8 cellular contexts compared by ENCODE assay signal in the genomic region with DNA sequence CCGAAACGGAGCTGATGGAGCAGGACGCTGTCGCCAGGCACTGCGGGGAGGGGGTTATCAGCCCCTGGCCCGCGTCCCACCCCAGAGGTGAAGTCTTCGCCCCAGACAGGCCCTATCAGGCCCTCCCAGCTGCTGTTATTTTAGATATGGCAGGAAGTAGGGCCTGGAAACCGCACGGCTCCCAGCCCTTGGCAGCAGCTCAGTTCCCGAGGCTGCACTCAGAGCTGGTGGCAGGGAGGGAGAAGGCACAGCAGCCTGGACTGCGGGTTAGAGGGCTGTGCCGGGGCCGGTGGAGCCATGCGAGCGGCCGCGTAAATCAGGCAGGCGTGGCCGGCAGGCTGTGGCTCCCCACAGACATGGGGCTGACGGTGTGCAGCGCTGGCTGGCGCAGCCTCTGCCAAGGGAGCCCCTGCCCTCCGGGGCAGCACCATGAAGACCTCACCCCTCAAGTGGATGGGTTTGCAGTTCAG.
DNase-seq lines count a peak whose midpoint lies in the region; ATAC-seq and TF ChIP-seq lines count a peak whose summit lies in the region.

No MANE protein-coding gene starts in this region.

- H3K27me3 Mint-ChIP-seq in T-cell = no peaks in the 10 kb centered on the region
- peaks cover 28% of the 10 kb centered on the region for H3K27me3 Mint-ChIP-seq in endothelial cell (ENCODE audit: unreplicated experiment)

- no peak for TF ChIP-seq EP300 in upper lobe of left lung (IDR thresholded peaks at IDR 0.05)

- H3K9me3 Mint-ChIP-seq in T-cell (no peaks in the 10 kb centered on the region), endothelial cell (ENCODE audit: unreplicated experiment) (no peaks in the 10 kb centered on the region)

- no peaks in the 10 kb centered on the region for H3K27me3 ChIP-seq in upper lobe of left lung

- peaks cover 58 to 67% (median 58%) of the 10 kb centered on the region in 3 donors for H3K4me1 Mint-ChIP-seq in T-cell
- H3K4me1 Mint-ChIP-seq in endothelial cell (ENCODE audit: unreplicated experiment) = peaks cover 24% of the 10 kb centered on the region

- H3K4me3 Mint-ChIP-seq in T-cell (peak overlapping the region; percentile 64 to 77 (median 71)), endothelial cell (ENCODE audit: unreplicated experiment) (no peak overlapping the region)

- intact Hi-C loops in mucosa of descending colon (cut with DNase I, micrococcal nuclease) = no loop called here

- ATAC-seq in T-cell (replicated peaks in 1 of 4) (peak; percentile 63 to 65 (median 64)), mucosa of descending colon (peak; percentile 59), upper lobe of left lung (ENCODE audit: low FRiP score in 2 of 2) (peak; percentile 81 to 89), HG03520 (IDR thresholded peaks at IDR 0.05; ENCODE audit: unreplicated experiment) (no peak)

- H3K27ac Mint-ChIP-seq in T-cell = peak overlapping the region; percentile 85 to 89
- peak overlapping the region; percentile 90 for H3K27ac Mint-ChIP-seq in endothelial cell (ENCODE audit: unreplicated experiment)

- H3K27ac ChIP-seq in upper lobe of left lung = peak overlapping the region; percentile 81 to 93 (median 86)

- no peaks in the 10 kb centered on the region for H3K9me3 ChIP-seq in mucosa of descending colon
- H3K9me3 ChIP-seq in upper lobe of left lung = no peaks in the 10 kb centered on the region

- 20% methylated on average over 19 of the region's 24 CpGs; no CpG with 5 or more reads in 1 of the 2 donors for WGBS in upper lobe of left lung, 2 donors

- DNase-seq in NCI-H1417 (lab: John Stamatoyannopoulos, UW) (peak in 2 of 3 experiments; percentile 43 to 63), NCI-H1417 treated with DMSO at 0.1 percent for 48 hours (lab: John Stamatoyannopoulos, UW) (no peak), T-cell (peak in 18 of 34 experiments; percentile 11 to 54 (median 27)), endothelial cell (ENCODE audit: low spot score) (peak; percentile 70), mucosa of descending colon (peak in 2 of 3 donors; percentile 50 to 68), upper lobe of left lung (peak; percentile 41 to 87), COLO668 (lab: John Stamatoyannopoulos, UW; ENCODE audit: unreplicated experiment) (no peak)

- TF ChIP-seq POLR2A in upper lobe of left lung (IDR thresholded peaks at IDR 0.05) = no peak

- H3K4me1 ChIP-seq in mucosa of descending colon (ENCODE audit: low read depth) = no peaks in the 10 kb centered on the region
- peaks cover 23 to 32% (median 27%) of the 10 kb centered on the region in 4 donors for H3K4me1 ChIP-seq in upper lobe of left lung

- H3K4me3 ChIP-seq in mucosa of descending colon = no peak overlapping the region
- H3K4me3 ChIP-seq in upper lobe of left lung = peak overlapping the region in 3 of 4 donors; percentile 27 to 47 (median 43)

- H3K36me3 Mint-ChIP-seq in T-cell (peaks cover 11% of the 10 kb centered on the region), endothelial cell (ENCODE audit: low read depth, unreplicated experiment) (peaks cover 24% of the 10 kb centered on the region)

- H3K36me3 ChIP-seq in mucosa of descending colon (ENCODE audit: low read depth) (no peaks in the 10 kb centered on the region), upper lobe of left lung (peaks cover 0 to 4% (median under 1%) of the 10 kb centered on the region in 4 donors)

- POLR2A ChIA-PET in T-cell (lab: Charles Lee) = interaction anchor here in 1 of 2 donors (1.1 to 1.5 kb wide), 2 partner anchors 13 to 16 kb away, joined by 4 to 8 read pairs; no protein-coding TSS in a partner anchor

- CTCF ChIA-PET in T-cell (lab: Charles Lee) = no interaction called here

- no peak for TF ChIP-seq CTCF in endothelial cell (IDR thresholded peaks at IDR 0.05; ENCODE audit: unreplicated experiment)
- no peak for TF ChIP-seq CTCF in mucosa of descending colon (IDR thresholded peaks at IDR 0.05)
- no peak for TF ChIP-seq CTCF in upper lobe of left lung (IDR thresholded peaks at IDR 0.05)

Comparison
In these comparisons a context has a peak if more than half of its experiments do, and no peak if none do; other contexts are left out.
1. DNase-seq: peak in NCI-H1417 (2 of 3), T-cell (18 of 34), endothelial cell (single experiment), mucosa of descending colon (2 of 3) and upper lobe of left lung (2 of 2); none in NCI-H1417 treated with DMSO at 0.1 percent for 48 hours (single experiment) and COLO668 (single experiment).